ENCODE assay signal across 14 cellular contexts in genomic region chr10:88122571-88122970, GRCh38.
DNase-seq lines count a peak whose midpoint lies in the region; ATAC-seq and TF ChIP-seq lines count a peak whose summit lies in the region.
"Had no signal": no experiment of that assay in that cellular context is flagged by ENCODE, and none has a peak within 500 bp of the region (broad histone marks: within the 10 kb centered on the region; RNA-seq: fewer than 3 reads in every experiment).

No MANE protein-coding gene starts in this region.

- H3K36me3 Mint-ChIP-seq in GM23338 (ENCODE audit: low read depth), result no peaks in the 10 kb centered on the region
- H3K36me3 Mint-ChIP-seq: CD14-positive monocyte; CD4-positive, alpha-beta memory T cell had no signal

- no peak overlapping the region for H3K27ac Mint-ChIP-seq in GM23338
- H3K27ac Mint-ChIP-seq: CD14-positive monocyte; CD4-positive, alpha-beta memory T cell had no signal

- peak overlapping the region in 8 of 11 experiments; percentile 13 to 73 (median 61); a peak in 14 of 22 replicates for H3K4me2 ChIP-seq in BLaER1 treated with 17β-estradiol and CSF1 and Interleukin-3, amounts not matched to agents 10 nM and 100 nM
- H3K4me2 ChIP-seq in GM23338 (no peak overlapping the region), OCI-LY7 (ENCODE audit: low read length) (peak overlapping the region; percentile 56), mammary epithelial cell (ENCODE audit: insufficient read depth, low read depth, low read length) (no peak overlapping the region)

- H3K4me3 Mint-ChIP-seq in GM23338, result no peak overlapping the region
- H3K4me3 Mint-ChIP-seq: CD14-positive monocyte; CD4-positive, alpha-beta memory T cell had no signal

- H3K4me1 Mint-ChIP-seq in GM23338, result no peaks in the 10 kb centered on the region

- H3K79me2 ChIP-seq in GM23338 (replicated peaks; ENCODE audit: insufficient read depth) (no peaks in the 10 kb centered on the region), OCI-LY7 (ENCODE audit: insufficient read depth, low read depth, low read length) (no peaks in the 10 kb centered on the region), mammary epithelial cell (ENCODE audit: insufficient read depth, low read length) (no peaks in the 10 kb centered on the region)

- BruUV-seq in OCI-LY7 (replicated peaks; lab: Mats Ljungman, UMichigan), result no TSS peak
- BruUV-seq in mammary epithelial cell (replicated peaks; lab: Mats Ljungman, UMichigan), result no TSS peak

- H3K36me3 ChIP-seq in BLaER1 treated with 17β-estradiol and CSF1 and Interleukin-3, amounts not matched to agents 10 nM and 100 nM, result no peaks in the 10 kb centered on the region
- H3K36me3 ChIP-seq in GM23338 (ENCODE audit: insufficient read depth) (no peaks in the 10 kb centered on the region), OCI-LY7 (ENCODE audit: insufficient read depth, low read length) (no peaks in the 10 kb centered on the region), mammary epithelial cell (ENCODE audit: insufficient read depth, low read length) (no peaks in the 10 kb centered on the region)
- H3K36me3 ChIP-seq: BE2C, HAP-1 had no signal

- intact Hi-C loops in OCI-LY7 (cut with micrococcal nuclease; ENCODE audit: unreplicated experiment), result no loop called here
- intact Hi-C loops in mammary epithelial cell (cut with micrococcal nuclease), result no loop called here
- intact Hi-C loops in dorsolateral prefrontal cortex (cut with DNase I), result no loop called here

- H3K9me2 ChIP-seq in GM23338 (ENCODE audit: insufficient read depth) (0 out of 2 replicates have a peak, but pooled peaks cover 8% of the 10 kb centered on the region), OCI-LY7 (ENCODE audit: insufficient read depth, low read length) (no peaks in the 10 kb centered on the region)

- in situ Hi-C loops in mammary epithelial cell (cut with MboI; ENCODE audit: low sequenced_read_pairs in 2 of 2), result no loop called here

- no peaks in the 10 kb centered on the region for H3K27me3 ChIP-seq in BLaER1 treated with 17β-estradiol and CSF1 and Interleukin-3, amounts not matched to agents 10 nM and 100 nM
- H3K27me3 ChIP-seq in GM23338 (ENCODE audit: insufficient read depth) (no peaks in the 10 kb centered on the region), mammary epithelial cell (ENCODE audit: insufficient read depth, low read length) (no peaks in the 10 kb centered on the region), dorsolateral prefrontal cortex (peaks cover 0 to 3% (median 0%) of the 10 kb centered on the region in 45 donors)
- H3K27me3 ChIP-seq: BE2C had no signal

- peak overlapping the region; percentile 52; the same call in 1 of the 2 replicates for H2AFZ ChIP-seq in GM23338
- peak overlapping the region; percentile 82 for H2AFZ ChIP-seq in OCI-LY7 (ENCODE audit: low read length)
- no peak overlapping the region for H2AFZ ChIP-seq in mammary epithelial cell (ENCODE audit: low read depth, low read length)

- peak overlapping the region in 3 of 11 experiments; percentile 7 to 15 (median 10); a peak in 2 of 22 replicates for H3K27ac ChIP-seq in BLaER1 treated with 17β-estradiol and CSF1 and Interleukin-3, amounts not matched to agents 10 nM and 100 nM
- H3K27ac ChIP-seq in GM23338 (ENCODE audit: low read depth) (no peak overlapping the region), OCI-LY7 (ENCODE audit: low read depth, low read length, poor library complexity, severe bottlenecking) (peak overlapping the region; percentile 36), mammary epithelial cell (ENCODE audit: insufficient read depth, low read depth, low read length) (no peak overlapping the region), dorsolateral prefrontal cortex (no peak overlapping the region)

- peaks cover 2% of the 10 kb centered on the region for H3K27me3 Mint-ChIP-seq in GM23338 (ENCODE audit: insufficient read depth, low read depth, poor library complexity)
- H3K27me3 Mint-ChIP-seq: CD4-positive, alpha-beta memory T cell had no signal

- 95% methylated on average over 4 of the region's 4 CpGs for WGBS in mammary epithelial cell (ENCODE audit: low coverage, missing lambda C conversion rate)

- no peaks in the 10 kb centered on the region for H3K9me3 Mint-ChIP-seq in GM23338
- H3K9me3 Mint-ChIP-seq: CD4-positive, alpha-beta memory T cell had no signal

- no peaks in the 10 kb centered on the region for H4K20me1 ChIP-seq in BLaER1 treated with 17β-estradiol and CSF1 and Interleukin-3, amounts not matched to agents 10 nM and 100 nM
- H4K20me1 ChIP-seq in GM23338 (replicated peaks; ENCODE audit: insufficient read depth) (no peaks in the 10 kb centered on the region), OCI-LY7 (ENCODE audit: insufficient read depth, low read length) (no peaks in the 10 kb centered on the region), mammary epithelial cell (ENCODE audit: insufficient read depth, low read length) (no peaks in the 10 kb centered on the region)

- no peaks in the 10 kb centered on the region for H3F3A ChIP-seq in GM23338 (replicated peaks; ENCODE audit: low read depth)

- no peak overlapping the region for H3K9ac ChIP-seq in BLaER1 treated with 17β-estradiol and CSF1 and Interleukin-3, amounts not matched to agents 10 nM and 100 nM
- H3K9ac ChIP-seq in mammary epithelial cell (ENCODE audit: insufficient read depth, low read length), result no peak overlapping the region

- H3K4me3 ChIP-seq in BLaER1 treated with 17β-estradiol and CSF1 and Interleukin-3, amounts not matched to agents 10 nM and 100 nM, result no peak overlapping the region
- H3K4me3 ChIP-seq in GM23338 (no peak overlapping the region), OCI-LY7 (ENCODE audit: low read depth, low read length, poor library complexity, severe bottlenecking) (no peak overlapping the region), mammary epithelial cell (replicated peaks in 1 of 3; ENCODE audit: insufficient read depth in 1 of 3, low read depth in 2 of 3, low read length in 3 of 3) (no peak overlapping the region), dorsolateral prefrontal cortex (no peak overlapping the region)
- H3K4me3 ChIP-seq: GM12878, HAP-1 had no signal

- no peak for DNase-seq in GM23338 (ENCODE audit: low spot score)
- peak; percentile 72 for DNase-seq in OCI-LY7 (ENCODE audit: low spot score)
- no peak for DNase-seq in mammary epithelial cell
- no peak for DNase-seq in dorsolateral prefrontal cortex
- DNase-seq in EL, result no peak
- DNase-seq: ACHN; BE2C; CD4-positive, alpha-beta memory T cell; DMS153; DMS79 had no signal

- TF ChIP-seq CTCF in GM23338 (conservative IDR thresholded peaks at IDR 0.05; ENCODE audit: low read depth in 2 of 2) (no peak), OCI-LY7 (conservative IDR thresholded peaks at IDR 0.05; ENCODE audit: low read length) (no peak), mammary epithelial cell (conservative IDR thresholded peaks at IDR 0.05 in 1 of 2, IDR thresholded peaks at IDR 0.05 in 1 of 2; ENCODE audit: extremely low read depth in 1 of 2, insufficient read depth in 1 of 2, low read depth in 1 of 2, low read length in 2 of 2) (no peak), dorsolateral prefrontal cortex (IDR thresholded peaks at IDR 0.05 in 54 of 56, conservative IDR thresholded peaks at IDR 0.05 in 2 of 56; ENCODE audit: low read depth in 1 of 56, partially characterized antibody in 56 of 56) (no peak)

- peaks cover 33 to 53% (median 48%) of the 10 kb centered on the region in 10 experiments for H3K4me1 ChIP-seq in BLaER1 treated with 17β-estradiol and CSF1 and Interleukin-3, amounts not matched to agents 10 nM and 100 nM
- H3K4me1 ChIP-seq in GM23338 (ENCODE audit: insufficient read depth) (peaks cover 14% of the 10 kb centered on the region), OCI-LY7 (ENCODE audit: insufficient read depth, low read length, poor library complexity, severe bottlenecking) (peaks cover 60% of the 10 kb centered on the region), mammary epithelial cell (ENCODE audit: insufficient read depth, low read length) (no peaks in the 10 kb centered on the region)

- H3K9me3 ChIP-seq in BLaER1 treated with 17β-estradiol and CSF1 and Interleukin-3, amounts not matched to agents 10 nM and 100 nM (replicated peaks in 1 of 11), result 0 out of 22 replicates have a peak, but pooled peaks cover 0 to 3% (median 0%) of the 10 kb centered on the region in 11 experiments
- H3K9me3 ChIP-seq in OCI-LY7 (ENCODE audit: low read length) (no peaks in the 10 kb centered on the region), mammary epithelial cell (replicated peaks; ENCODE audit: insufficient read depth, low read length) (no peaks in the 10 kb centered on the region)
- H3K9me3 ChIP-seq: BE2C, HAP-1 had no signal

- dilution Hi-C loops in mammary epithelial cell (cut with HindIII; ENCODE audit: low sequenced_read_pairs), result no loop called here

- CTCF ChIA-PET in OCI-LY7 (lab: Charles Lee; ENCODE audit: unreplicated experiment) (no interaction called here), mammary epithelial cell (lab: Charles Lee; ENCODE audit: low non-redundant PET) (no interaction called here)

- ATAC-seq in GM23338, result no peak
- ATAC-seq: GM12878 had no signal

- POLR2A ChIA-PET in OCI-LY7 (lab: Charles Lee), result interaction anchor here (0.6 to 3.3 kb wide), 11 partner anchors 9 to 303 kb away, joined by 3 to 15 read pairs (median 4); partner anchors contain the start of genes KLLN and PTEN

TF ChIP-seq in GM23338, 12 proteins besides CTCF, POLR2A, EP300 and RAD21:
- TF ChIP-seq ZNF114 (CRISPR knock-in tag; IDR thresholded peaks at IDR 0.05), result no peak
- no peak for TF ChIP-seq NANOG (IDR thresholded peaks at IDR 0.05; ENCODE audit: borderline replicate concordance)
- no peak for TF ChIP-seq ETS1 (IDR thresholded peaks at IDR 0.05)
- TF ChIP-seq STAT1 (IDR thresholded peaks at IDR 0.05; ENCODE audit: unreplicated experiment), result no peak
- no peak for TF ChIP-seq EZH2phosphoT487 (IDR thresholded peaks at IDR 0.05; ENCODE audit: unreplicated experiment)

Comparison
In these comparisons a context has a peak if more than half of its experiments do, and no peak if none do; other contexts are left out.
1. H3K4me2 ChIP-seq: peak in BLaER1 treated with 17β-estradiol and CSF1 and Interleukin-3, amounts not matched to agents 10 nM and 100 nM (8 of 11) and OCI-LY7 (single experiment); none in GM23338 (single experiment) and mammary epithelial cell (single experiment).